ENCODE assay signal across 8 cellular contexts in genomic region chr21:28336299-28336698, GRCh38.
A peak's percentile ranks its signal among the peaks of the same experiment; 100 is the strongest.
DNase-seq lines count a peak whose midpoint lies in the region; ATAC-seq and TF ChIP-seq lines count a peak whose summit lies in the region.

No MANE protein-coding gene starts in this region.

- H3K36me3 ChIP-seq in MG63 (no peaks in the 10 kb centered on the region), body of pancreas (replicated peaks in 1 of 2; ENCODE audit: insufficient read depth in 1 of 2, low read depth in 2 of 2) (no peaks in the 10 kb centered on the region)

- H3K27ac ChIP-seq in body of pancreas: no peak overlapping the region

- no peak overlapping the region for H3K4me3 ChIP-seq in AG04449 (ENCODE audit: low read depth, low read length)
- no peak overlapping the region for H3K4me3 ChIP-seq in MG63
- H3K4me3 ChIP-seq in body of pancreas: no peak overlapping the region

- 0 to 4% methylated on average over 3 of the region's 3 CpGs for WGBS in body of pancreas, 2 donors

- H3K9me3 ChIP-seq in MG63 (no peaks in the 10 kb centered on the region; the same call in 1 of the 2 replicates), body of pancreas (no peaks in the 10 kb centered on the region)

- peaks cover 23% of the 10 kb centered on the region for H3K4me1 ChIP-seq in body of pancreas

- TF ChIP-seq CTCF in AG04449 (IDR thresholded peaks at IDR 0.05; ENCODE audit: insufficient read depth, low read length, missing control alignments): no peak
- TF ChIP-seq CTCF in body of pancreas (IDR thresholded peaks at IDR 0.05): peak; percentile 9 to 82 (median 71)

- peak; percentile 76 for DNase-seq in AG04449 (ENCODE audit: low read depth, low spot score)
- DNase-seq in MG63: peak; percentile 40
- DNase-seq in body of pancreas: peak; percentile 37 to 64 (median 56)
- peak; percentile 79 for DNase-seq in kidney tubule cell (ENCODE audit: low spot score)

- TF ChIP-seq POLR2A in body of pancreas (IDR thresholded peaks at IDR 0.05) (no peak), GM18505 (IDR thresholded peaks at IDR 0.05; ENCODE audit: borderline replicate concordance, extremely low read depth, insufficient read depth, insufficient read length) (no peak)

- ATAC-seq in body of pancreas (peak; percentile 83), GM18505 (IDR thresholded peaks at IDR 0.05; ENCODE audit: unreplicated experiment) (no peak), HG03565 (IDR thresholded peaks at IDR 0.05; ENCODE audit: unreplicated experiment) (no peak), HG02840 (IDR thresholded peaks at IDR 0.05; ENCODE audit: low FRiP score, unreplicated experiment) (no peak), HG03196 (IDR thresholded peaks at IDR 0.05; ENCODE audit: unreplicated experiment) (no peak)

- CTCF ChIA-PET in AG04449 (lab: Yijun Ruan, JAX): interaction anchor here (0.7 to 9.6 kb wide), 23 partner anchors 10 to 1488 kb away, joined by 3 to 95 read pairs (median 4); no protein-coding TSS in a partner anchor

- POLR2A ChIA-PET in AG04449 (lab: Yijun Ruan, JAX): interaction anchor here (1.1 kb wide), 1 partner anchor 409 kb away, joined by 3 read pairs; no protein-coding TSS in a partner anchor

- intact Hi-C loops in body of pancreas (cut with DNase I): no loop called here

- H3K27me3 ChIP-seq in MG63: no peaks in the 10 kb centered on the region
- H3K27me3 ChIP-seq in body of pancreas: no peaks in the 10 kb centered on the region
